In the genomic region with DNA sequence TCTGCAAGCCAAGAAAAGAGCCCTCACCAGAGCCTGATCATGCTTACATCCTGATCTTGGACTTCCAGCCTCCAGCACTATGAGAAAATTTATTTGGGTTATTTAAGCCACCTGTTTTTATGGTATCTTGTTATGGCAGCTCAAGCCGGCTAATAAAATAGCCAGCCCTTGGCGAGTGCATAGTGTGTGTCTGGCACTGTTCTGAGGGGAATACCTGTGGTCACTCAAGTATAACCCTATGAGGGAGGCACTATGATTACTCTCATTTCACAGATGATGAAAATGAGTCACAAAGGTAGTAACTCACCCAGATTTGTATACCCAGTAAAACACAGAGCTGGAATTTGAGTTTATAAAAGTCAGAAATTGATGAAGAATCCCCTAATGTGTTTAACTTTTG, we compare ENCODE assay signal across 22 cellular contexts.
DNase-seq lines count a peak whose midpoint lies in the region; ATAC-seq and TF ChIP-seq lines count a peak whose summit lies in the region.
"Had no signal": no experiment of that assay in that cellular context is flagged by ENCODE, and none has a peak within 500 bp of the region (broad histone marks: within the 10 kb centered on the region; RNA-seq: fewer than 3 reads in every experiment).

No MANE protein-coding gene starts in this region.

- H3K27me3 ChIP-seq in kidney epithelial cell (ENCODE audit: control insufficient read depth, insufficient read depth, low read length) = no peaks in the 10 kb centered on the region
- H3K27me3 ChIP-seq: cardiac muscle cell, gastroesophageal sphincter, left lung, neutrophil, vagina had no signal

- TF ChIP-seq CTCF in kidney epithelial cell (IDR thresholded peaks at IDR 0.05; ENCODE audit: insufficient read depth, low read length, poor library complexity, severe bottlenecking) (no peak), mesothelial cell of epicardium (IDR thresholded peaks at IDR 0.05; ENCODE audit: unreplicated experiment) (no peak)

- DNase-seq in Caki2 (ENCODE audit: low read depth) (peak; percentile 10), M059J (ENCODE audit: low read depth) (peak; percentile 65), kidney epithelial cell (ENCODE audit: low read depth) (peak; percentile 44), mesothelial cell of epicardium (ENCODE audit: low spot score in 2 of 2, unreplicated experiment in 2 of 2) (no peak)
- DNase-seq in NK-92 treated with Interleukin-12 subunit alpha and Interleukin-12 subunit beta, amount 100 ng/mL, for 24 hours (lab: John Stamatoyannopoulos, UW) = no peak
- DNase-seq: activated CD4-positive, alpha-beta T cell treated with anti-CD3 and anti-CD28 coated beads for 48 hours; activated naive CD8-positive, alpha-beta T cell treated with anti-CD3 and anti-CD28 coated beads, Interleukin-2, amount 50 U/mL, for 24 hours; left lung; NCI-H1930; NCI-H446; retina; stimulated activated CD4-positive, alpha-beta T cell treated with anti-CD3 and anti-CD28 coated beads, Interleukin-12 subunit alpha, Interleukin-12 subunit beta, amount 100 ng/mL, for 4 hours had no signal

- H3K4me3 Mint-ChIP-seq in mesothelial cell of epicardium = no peak overlapping the region
- H3K4me3 Mint-ChIP-seq: activated naive CD8-positive, alpha-beta T cell treated with anti-CD3 and anti-CD28 coated beads, Interleukin-2, amount 50 U/mL, for 24 hours; IgD-negative memory B cell had no signal

- no peaks in the 10 kb centered on the region for H3K36me3 ChIP-seq in kidney epithelial cell (ENCODE audit: control insufficient read depth, insufficient read depth, low read length)
- H3K36me3 ChIP-seq: cardiac muscle cell, gastroesophageal sphincter, left lung, neutrophil, vagina had no signal

- peaks cover 3% of the 10 kb centered on the region for H3K27me3 Mint-ChIP-seq in mesothelial cell of epicardium (ENCODE audit: low read depth)
- H3K27me3 Mint-ChIP-seq: activated naive CD8-positive, alpha-beta T cell treated with anti-CD3 and anti-CD28 coated beads, Interleukin-2, amount 50 U/mL, for 24 hours had no signal

- peak; percentile 49 for ATAC-seq in GM21529 (IDR thresholded peaks at IDR 0.05; ENCODE audit: unreplicated experiment)
- no peak for ATAC-seq in GM21786 (IDR thresholded peaks at IDR 0.05; ENCODE audit: unreplicated experiment)
- ATAC-seq in HG03280 (IDR thresholded peaks at IDR 0.05; ENCODE audit: unreplicated experiment) = no peak
- ATAC-seq: A549; activated naive CD8-positive, alpha-beta T cell treated with anti-CD3 and anti-CD28 coated beads, Interleukin-2, amount 50 U/mL, for 24 hours; gastroesophageal sphincter; left lung had no signal

- in situ Hi-C loops in Caki2 (cut with HindIII; ENCODE audit: low pct_unique_long_range_greater_than_20kb, low sequenced_read_pairs) = no loop called here

- H3K36me3 Mint-ChIP-seq in mesothelial cell of epicardium = no peaks in the 10 kb centered on the region
- H3K36me3 Mint-ChIP-seq: IgD-negative memory B cell had no signal

- no peaks in the 10 kb centered on the region for H3K9me3 Mint-ChIP-seq in mesothelial cell of epicardium
- H3K9me3 Mint-ChIP-seq: activated naive CD8-positive, alpha-beta T cell treated with anti-CD3 and anti-CD28 coated beads, Interleukin-2, amount 50 U/mL, for 24 hours; IgD-negative memory B cell had no signal

- peaks cover 6% of the 10 kb centered on the region for H3K4me1 Mint-ChIP-seq in mesothelial cell of epicardium
- H3K4me1 Mint-ChIP-seq: activated naive CD8-positive, alpha-beta T cell treated with anti-CD3 and anti-CD28 coated beads, Interleukin-2, amount 50 U/mL, for 24 hours; IgD-negative memory B cell had no signal

- no peak overlapping the region for H3K4me3 ChIP-seq in kidney epithelial cell (ENCODE audit: low read depth, low read length)
- H3K4me3 ChIP-seq: A549, cardiac muscle cell, gastroesophageal sphincter, left lung, vagina had no signal

- no peak overlapping the region for H3K27ac Mint-ChIP-seq in mesothelial cell of epicardium
- H3K27ac Mint-ChIP-seq: activated naive CD8-positive, alpha-beta T cell treated with anti-CD3 and anti-CD28 coated beads, Interleukin-2, amount 50 U/mL, for 24 hours; activated T-helper 2 cell treated with anti-CD3 and anti-CD28 coated beads, Interferon-gamma antibody, Interleukin-2, Interleukin-4, amounts not matched to agents 10 μg/mL and 5 μg/mL and 100 μg/mL, durations not matched to agents 14 hours and 24 hours and 36 hours; IgD-negative memory B cell had no signal

Comparison
In these comparisons a context has a peak if more than half of its experiments do, and no peak if none do; other contexts are left out.
1. DNase-seq: peak in Caki2 (single experiment), M059J (single experiment) and kidney epithelial cell (single experiment); none in NK-92 treated with Interleukin-12 subunit alpha and Interleukin-12 subunit beta, amount 100 ng/mL, for 24 hours (single experiment) and mesothelial cell of epicardium (0 of 2).